28 cellular contexts compared by ENCODE assay signal in the genomic region with DNA sequence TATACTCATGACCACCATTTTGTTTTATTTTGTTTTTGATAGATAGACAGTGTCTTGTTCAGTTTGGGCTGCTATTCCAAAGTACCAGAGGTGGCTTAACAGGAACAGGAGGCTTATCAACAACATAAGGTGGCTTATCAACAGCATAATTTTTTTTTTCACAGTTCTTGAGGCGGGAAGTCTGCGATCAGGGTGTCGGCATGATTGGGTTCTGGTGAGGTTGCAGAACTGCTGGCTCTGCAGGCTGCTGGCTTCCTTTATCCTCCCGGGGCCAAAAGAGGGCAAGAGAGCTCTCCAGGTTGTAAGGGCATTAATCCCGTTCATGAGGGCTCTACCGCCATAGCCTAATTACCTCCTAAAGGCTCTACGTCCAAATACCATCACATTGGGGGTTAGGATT. TPM values are rescaled to one million over a fixed set of nuclear protein-coding genes. Genes with fewer than 3 reads are reported as not detected.
"Had no signal": no experiment of that assay in that cellular context is flagged by ENCODE, and none has a peak within 500 bp of the region (broad histone marks: within the 10 kb centered on the region; RNA-seq: fewer than 3 reads in every experiment).

No MANE protein-coding gene starts in this region.

- H3K4me3 ChIP-seq: neural progenitor cell, ovary, psoas muscle, right lobe of liver, sigmoid colon, smooth muscle cell, spleen, suprapubic skin, testis, tibial artery, transverse colon, upper lobe of right lung, uterus had no signal

- H3K79me2 ChIP-seq: parathyroid adenoma had no signal

- H2AFZ ChIP-seq: neural progenitor cell, parathyroid adenoma had no signal

- H3K9me3 ChIP-seq: ovary, psoas muscle, right lobe of liver, sigmoid colon, spleen, suprapubic skin, testis, tibial artery, transverse colon, upper lobe of right lung, uterus had no signal

- H3K9ac ChIP-seq: neural progenitor cell, parathyroid adenoma had no signal

- H3K27me3 ChIP-seq: neural progenitor cell, ovary, right lobe of liver, sigmoid colon, testis, transverse colon, upper lobe of right lung, uterus had no signal

- H3K4me2 ChIP-seq: neural progenitor cell, smooth muscle cell had no signal

- H3K4me1 ChIP-seq: neural progenitor cell, parathyroid adenoma, psoas muscle, sigmoid colon, spleen, testis, tibial artery, transverse colon, upper lobe of right lung, uterus had no signal

- DNase-seq: naive thymus-derived CD8-positive, alpha-beta T cell; occipital lobe; ovary; posterior cingulate gyrus; psoas muscle; right cardiac atrium; right lobe of liver; sigmoid colon; spleen; stimulated activated CD4-positive, alpha-beta T cell treated with anti-CD3 and anti-CD28 coated beads, Interleukin-12 subunit alpha, Interleukin-12 subunit beta, amount 100 ng/mL, for 4 hours; stimulated activated CD4-positive, alpha-beta T cell treated with anti-CD3 and anti-CD28 coated beads, Interleukin-1b, Interleukin-23, amount 100 ng/mL, for 48 hours; stimulated activated CD4-positive, alpha-beta T cell treated with anti-CD3 and anti-CD28 coated beads, Interleukin-4, amount 100 ng/mL, for 1 hour; stimulated activated CD4-positive, alpha-beta T cell treated with anti-CD3 and anti-CD28 coated beads, Interleukin-4, amount 100 ng/mL, for 4 hours; stimulated activated CD8-positive, alpha-beta memory T cell treated with anti-CD3 and anti-CD28 coated beads, Interleukin-4, amount 100 ng/mL, for 48 hours; stimulated activated naive CD4-positive, alpha-beta T cell; stimulated activated naive CD8-positive, alpha-beta T cell treated with anti-CD3 and anti-CD28 coated beads, Interleukin-15, amount 100 ng/mL, for 72 hours; stimulated activated naive CD8-positive, alpha-beta T cell treated with anti-CD3 and anti-CD28 coated beads, Interleukin-15, Interleukin-2, amounts not matched to agents 100 U/mL and 50 U/mL, for 24 hours; substantia nigra; testis; tibial artery; transverse colon; upper lobe of right lung; uterus had no signal

- H3K27ac ChIP-seq: neural progenitor cell, ovary, parathyroid adenoma, psoas muscle, right lobe of liver, sigmoid colon, spleen, suprapubic skin, testis, tibial artery, transverse colon, upper lobe of right lung, uterus had no signal

- H3K36me3 ChIP-seq: neural progenitor cell, ovary, right lobe of liver, sigmoid colon, spleen, suprapubic skin, tibial artery, transverse colon, upper lobe of right lung, uterus had no signal

RNA-seq across cellular contexts. Expression of gene HSD17B2, which starts 11.8 kb away (rescaled TPM):
- polyA plus RNA-seq: neural cell, right cardiac atrium had no signal

RNA-seq across cellular contexts. Expression of gene SDR42E1, which starts 11.9 kb away (rescaled TPM):
- polyA plus RNA-seq: smooth muscle cell had no signal
